Comparison of ENCODE assay signal across 3 cellular contexts in the genomic region with DNA sequence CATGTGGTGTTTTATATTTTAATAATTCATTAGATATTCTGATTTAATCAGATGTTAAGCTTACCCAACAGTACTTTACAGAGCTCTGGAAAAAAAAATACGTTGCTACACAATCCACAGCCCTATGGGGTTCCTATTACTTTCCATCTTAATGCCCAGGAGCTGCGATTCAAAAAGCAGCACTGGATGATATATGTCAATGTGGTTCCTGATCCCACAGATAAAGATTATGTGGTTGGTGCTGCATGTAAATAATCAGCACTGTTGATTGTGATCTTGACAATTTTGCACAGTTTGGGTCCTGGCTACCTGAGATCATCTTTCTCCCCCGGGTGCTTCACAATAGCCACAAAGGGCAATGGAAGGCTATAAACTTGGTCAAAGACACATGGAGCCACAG.
TF ChIP-seq lines count a peak whose summit lies in the region.

No MANE protein-coding gene starts in this region.

TF ChIP-seq in SK-N-SH, 30 proteins besides CTCF, POLR2A, EP300 and RAD21:
- no peak for TF ChIP-seq MXI1 (IDR thresholded peaks at IDR 0.05; ENCODE audit: low read depth, low read length)
- no peak for TF ChIP-seq YY1 (IDR thresholded peaks at IDR 0.05; ENCODE audit: low read depth)
- no peak for TF ChIP-seq MEF2A (IDR thresholded peaks at IDR 0.05; ENCODE audit: borderline replicate concordance, low read depth)
- TF ChIP-seq FOXJ3 (CRISPR knock-in tag; IDR thresholded peaks at IDR 0.05): no peak
- TF ChIP-seq EZH2phosphoT487 (IDR thresholded peaks at IDR 0.05; ENCODE audit: borderline replicate concordance, low read depth): no peak
- TF ChIP-seq PBX3 (IDR thresholded peaks at IDR 0.05): peak; percentile 47; the same call in 1 of the 2 replicates
- TF ChIP-seq, protein P1, sequence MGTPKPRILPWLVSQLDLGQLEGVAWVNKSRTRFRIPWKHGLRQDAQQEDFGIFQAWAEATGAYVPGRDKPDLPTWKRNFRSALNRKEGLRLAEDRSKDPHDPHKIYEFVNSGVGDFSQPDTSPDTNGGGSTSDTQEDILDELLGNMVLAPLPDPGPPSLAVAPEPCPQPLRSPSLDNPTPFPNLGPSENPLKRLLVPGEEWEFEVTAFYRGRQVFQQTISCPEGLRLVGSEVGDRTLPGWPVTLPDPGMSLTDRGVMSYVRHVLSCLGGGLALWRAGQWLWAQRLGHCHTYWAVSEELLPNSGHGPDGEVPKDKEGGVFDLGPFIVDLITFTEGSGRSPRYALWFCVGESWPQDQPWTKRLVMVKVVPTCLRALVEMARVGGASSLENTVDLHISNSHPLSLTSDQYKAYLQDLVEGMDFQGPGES (IDR thresholded peaks at IDR 0.05; ENCODE audit: low read depth, low read length): no peak
- no peak for TF ChIP-seq RXRA (IDR thresholded peaks at IDR 0.05; ENCODE audit: borderline replicate concordance, low read depth)
- peak; percentile 49 for TF ChIP-seq TCF12 (IDR thresholded peaks at IDR 0.05)
- TF ChIP-seq GATA2 (CRISPR knock-in tag; IDR thresholded peaks at IDR 0.05): peak; percentile 57; the same call in 1 of the 2 replicates
TF ChIP-seq in SK-N-SH: peak in this region for 3.

TF ChIP-seq in SK-N-SH treated with all-trans-retinoic acid at 6 μM for 48 hours, 23 proteins besides CTCF, POLR2A, EP300 and RAD21:
- TF ChIP-seq, protein P2, sequence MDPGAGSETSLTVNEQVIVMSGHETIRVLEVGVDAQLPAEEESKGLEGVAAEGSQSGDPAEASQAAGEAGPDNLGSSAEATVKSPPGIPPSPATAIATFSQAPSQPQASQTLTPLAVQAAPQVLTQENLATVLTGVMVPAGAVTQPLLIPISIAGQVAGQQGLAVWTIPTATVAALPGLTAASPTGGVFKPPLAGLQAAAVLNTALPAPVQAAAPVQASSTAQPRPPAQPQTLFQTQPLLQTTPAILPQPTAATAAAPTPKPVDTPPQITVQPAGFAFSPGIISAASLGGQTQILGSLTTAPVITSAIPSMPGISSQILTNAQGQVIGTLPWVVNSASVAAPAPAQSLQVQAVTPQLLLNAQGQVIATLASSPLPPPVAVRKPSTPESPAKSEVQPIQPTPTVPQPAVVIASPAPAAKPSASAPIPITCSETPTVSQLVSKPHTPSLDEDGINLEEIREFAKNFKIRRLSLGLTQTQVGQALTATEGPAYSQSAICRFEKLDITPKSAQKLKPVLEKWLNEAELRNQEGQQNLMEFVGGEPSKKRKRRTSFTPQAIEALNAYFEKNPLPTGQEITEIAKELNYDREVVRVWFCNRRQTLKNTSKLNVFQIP (CRISPR knock-in tag; IDR thresholded peaks at IDR 0.05; ENCODE audit: borderline replicate concordance, low read depth): no peak
- TF ChIP-seq PPARA (CRISPR knock-in tag; IDR thresholded peaks at IDR 0.05; ENCODE audit: borderline replicate concordance) (no peak), ZNF565 (CRISPR knock-in tag; conservative IDR thresholded peaks at IDR 0.05; ENCODE audit: low read depth) (no peak), ZNF8 (CRISPR knock-in tag; IDR thresholded peaks at IDR 0.05) (no peak), ARNTL (CRISPR knock-in tag; IDR thresholded peaks at IDR 0.05; ENCODE audit: borderline replicate concordance, low read depth) (no peak), ZFP3 (CRISPR knock-in tag; IDR thresholded peaks at IDR 0.05) (no peak), ZFP30 (CRISPR knock-in tag; IDR thresholded peaks at IDR 0.05) (no peak), SNAI2 (CRISPR knock-in tag; IDR thresholded peaks at IDR 0.05) (no peak), ZC3H10 (CRISPR knock-in tag; IDR thresholded peaks at IDR 0.05) (no peak), PATZ1 (CRISPR knock-in tag; IDR thresholded peaks at IDR 0.05; ENCODE audit: borderline replicate concordance) (no peak), GLIS3 (CRISPR knock-in tag; IDR thresholded peaks at IDR 0.05) (no peak), OSR1 (CRISPR knock-in tag; IDR thresholded peaks at IDR 0.05) (no peak), TCF4 (CRISPR knock-in tag; IDR thresholded peaks at IDR 0.05; ENCODE audit: borderline replicate concordance) (no peak), CSDC2 (CRISPR knock-in tag; IDR thresholded peaks at IDR 0.05) (no peak), ISL1 (CRISPR knock-in tag; IDR thresholded peaks at IDR 0.05) (no peak)
- TF ChIP-seq, protein P3, sequence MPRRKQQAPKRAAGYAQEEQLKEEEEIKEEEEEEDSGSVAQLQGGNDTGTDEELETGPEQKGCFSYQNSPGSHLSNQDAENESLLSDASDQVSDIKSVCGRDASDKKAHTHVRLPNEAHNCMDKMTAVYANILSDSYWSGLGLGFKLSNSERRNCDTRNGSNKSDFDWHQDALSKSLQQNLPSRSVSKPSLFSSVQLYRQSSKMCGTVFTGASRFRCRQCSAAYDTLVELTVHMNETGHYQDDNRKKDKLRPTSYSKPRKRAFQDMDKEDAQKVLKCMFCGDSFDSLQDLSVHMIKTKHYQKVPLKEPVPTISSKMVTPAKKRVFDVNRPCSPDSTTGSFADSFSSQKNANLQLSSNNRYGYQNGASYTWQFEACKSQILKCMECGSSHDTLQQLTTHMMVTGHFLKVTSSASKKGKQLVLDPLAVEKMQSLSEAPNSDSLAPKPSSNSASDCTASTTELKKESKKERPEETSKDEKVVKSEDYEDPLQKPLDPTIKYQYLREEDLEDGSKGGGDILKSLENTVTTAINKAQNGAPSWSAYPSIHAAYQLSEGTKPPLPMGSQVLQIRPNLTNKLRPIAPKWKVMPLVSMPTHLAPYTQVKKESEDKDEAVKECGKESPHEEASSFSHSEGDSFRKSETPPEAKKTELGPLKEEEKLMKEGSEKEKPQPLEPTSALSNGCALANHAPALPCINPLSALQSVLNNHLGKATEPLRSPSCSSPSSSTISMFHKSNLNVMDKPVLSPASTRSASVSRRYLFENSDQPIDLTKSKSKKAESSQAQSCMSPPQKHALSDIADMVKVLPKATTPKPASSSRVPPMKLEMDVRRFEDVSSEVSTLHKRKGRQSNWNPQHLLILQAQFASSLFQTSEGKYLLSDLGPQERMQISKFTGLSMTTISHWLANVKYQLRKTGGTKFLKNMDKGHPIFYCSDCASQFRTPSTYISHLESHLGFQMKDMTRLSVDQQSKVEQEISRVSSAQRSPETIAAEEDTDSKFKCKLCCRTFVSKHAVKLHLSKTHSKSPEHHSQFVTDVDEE (CRISPR knock-in tag; IDR thresholded peaks at IDR 0.05): no peak
- TF ChIP-seq, protein P4, sequence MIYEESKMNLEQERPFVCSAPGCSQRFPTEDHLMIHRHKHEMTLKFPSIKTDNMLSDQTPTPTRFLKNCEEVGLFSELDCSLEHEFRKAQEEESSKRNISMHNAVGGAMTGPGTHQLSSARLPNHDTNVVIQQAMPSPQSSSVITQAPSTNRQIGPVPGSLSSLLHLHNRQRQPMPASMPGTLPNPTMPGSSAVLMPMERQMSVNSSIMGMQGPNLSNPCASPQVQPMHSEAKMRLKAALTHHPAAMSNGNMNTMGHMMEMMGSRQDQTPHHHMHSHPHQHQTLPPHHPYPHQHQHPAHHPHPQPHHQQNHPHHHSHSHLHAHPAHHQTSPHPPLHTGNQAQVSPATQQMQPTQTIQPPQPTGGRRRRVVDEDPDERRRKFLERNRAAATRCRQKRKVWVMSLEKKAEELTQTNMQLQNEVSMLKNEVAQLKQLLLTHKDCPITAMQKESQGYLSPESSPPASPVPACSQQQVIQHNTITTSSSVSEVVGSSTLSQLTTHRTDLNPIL (CRISPR knock-in tag; IDR thresholded peaks at IDR 0.05; ENCODE audit: low read depth): no peak

TF ChIP-seq in H1, 55 proteins besides CTCF, POLR2A, EP300 and RAD21:
- TF ChIP-seq BRCA1 (IDR thresholded peaks at IDR 0.05; ENCODE audit: low read depth, low read length) (no peak), CHD2 (IDR thresholded peaks at IDR 0.05; ENCODE audit: low read length) (no peak), NRF1 (IDR thresholded peaks at IDR 0.05; ENCODE audit: low read depth, low read length) (no peak), CTBP2 (IDR thresholded peaks at IDR 0.05; ENCODE audit: borderline replicate concordance, insufficient read depth, insufficient read length, low read length) (no peak), KDM5A (IDR thresholded peaks at IDR 0.05; ENCODE audit: low read length) (no peak), POLR2AphosphoS5 (IDR thresholded peaks at IDR 0.05; ENCODE audit: low read depth, low read length) (no peak), HDAC2 (IDR thresholded peaks at IDR 0.05; ENCODE audit: borderline replicate concordance in 1 of 2, low read depth in 2 of 2, low read length in 2 of 2) (no peak), SUZ12 (IDR thresholded peaks at IDR 0.05; ENCODE audit: low read length) (no peak), KDM1A (IDR thresholded peaks at IDR 0.05; ENCODE audit: borderline replicate concordance, low read length) (no peak), SAP30 (IDR thresholded peaks at IDR 0.05; ENCODE audit: insufficient read depth, insufficient replicate concordance, low read length) (no peak), SP2 (IDR thresholded peaks at IDR 0.05; ENCODE audit: low read length) (no peak)
